ENCODE assay signal across 10 cellular contexts in the genomic region with DNA sequence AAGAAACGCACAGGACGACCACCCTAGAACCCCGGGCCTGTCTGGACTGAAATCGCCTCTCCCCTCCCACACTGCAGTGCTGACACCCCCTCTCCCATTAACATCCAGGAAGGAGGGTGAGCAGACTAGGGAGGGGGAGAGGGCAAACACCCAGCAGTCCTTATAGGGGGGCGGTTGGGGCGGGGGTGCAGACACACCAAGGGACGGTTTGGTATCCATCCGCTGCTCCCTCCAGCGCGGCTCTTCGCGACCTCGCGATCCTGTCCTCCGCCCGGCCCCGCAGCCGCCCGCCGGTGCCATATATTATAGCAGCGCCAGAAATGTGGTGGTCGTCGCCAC. TPM values are rescaled to one million over a fixed set of nuclear protein-coding genes. Genes with fewer than 3 reads are reported as not detected.
DNase-seq lines count a peak whose midpoint lies in the region; ATAC-seq, FAIRE-seq and TF ChIP-seq lines count a peak whose summit lies in the region.
"Had no signal": no experiment of that assay in that cellular context is flagged by ENCODE, and none has a peak within 500 bp of the region (broad histone marks: within the 10 kb centered on the region; RNA-seq: fewer than 3 reads in every experiment).

No MANE protein-coding gene starts in this region.

- H3K36me3 ChIP-seq in bronchial epithelial cell (ENCODE audit: control insufficient read depth, insufficient read depth, low read length) (no peaks in the 10 kb centered on the region), lower lobe of right lung (no peaks in the 10 kb centered on the region), tibial nerve (no peaks in the 10 kb centered on the region)

- TF ChIP-seq CTCF in bronchial epithelial cell (IDR thresholded peaks at IDR 0.05; ENCODE audit: insufficient read depth, low read length, severe bottlenecking) (no peak), lower lobe of right lung (IDR thresholded peaks at IDR 0.05) (no peak), tibial nerve (IDR thresholded peaks at IDR 0.05) (no peak)

- H3K36me3 Mint-ChIP-seq in activated CD4-positive, alpha-beta T cell treated with anti-CD3 and anti-CD28 coated beads, Interleukin-2, amount 10 ng/mL, durations not matched to agents 7 days and 5 days (ENCODE audit: low read depth): no peaks in the 10 kb centered on the region

- POLR2A ChIA-PET in activated CD4-positive, alpha-beta T cell treated with anti-CD3 and anti-CD28 coated beads, Interleukin-2, amount 10 ng/mL, durations not matched to agents 7 days and 5 days (lab: Charles Lee): no interaction called here

- WGBS in tibial nerve, 2 donors: 4 to 55% methylated on average over 4 to 8 of the region's 23 CpGs

- no peak for DNase-seq in activated CD4-positive, alpha-beta T cell treated with anti-CD3 and anti-CD28 coated beads, Interleukin-2, amount 10 ng/mL, durations not matched to agents 7 days and 5 days
- no peak for DNase-seq in activated CD4-positive, alpha-beta T cell treated with anti-CD3 and anti-CD28 coated beads for 1 hour
- DNase-seq in bronchial epithelial cell (ENCODE audit: low read depth): no peak
- no peak for DNase-seq in lower lobe of right lung
- DNase-seq in tibial nerve (ENCODE audit: low spot score in 2 of 2): no peak
- DNase-seq in NCI-H748 treated with DMSO at 0.1 percent for 48 hours (lab: John Stamatoyannopoulos, UW): no peak
- DNase-seq in dedifferentiated amniotic fluid mesenchymal stem cell (ENCODE audit: extremely low spot score): no peak

- no peaks in the 10 kb centered on the region for H3K9me3 Mint-ChIP-seq in activated CD4-positive, alpha-beta T cell treated with anti-CD3 and anti-CD28 coated beads, Interleukin-2, amount 10 ng/mL, durations not matched to agents 7 days and 5 days

- H3K27ac Mint-ChIP-seq in activated CD4-positive, alpha-beta T cell treated with anti-CD3 and anti-CD28 coated beads, Interleukin-2, amount 10 ng/mL, durations not matched to agents 7 days and 5 days: peak overlapping the region; percentile 85

- H3K9me3 ChIP-seq in lower lobe of right lung (no peaks in the 10 kb centered on the region), tibial nerve (no peaks in the 10 kb centered on the region)

- no peaks in the 10 kb centered on the region for H3K27me3 ChIP-seq in bronchial epithelial cell (ENCODE audit: control insufficient read depth, insufficient read depth, low read length)
- no peaks in the 10 kb centered on the region for H3K27me3 ChIP-seq in lower lobe of right lung (ENCODE audit: low read depth)
- peaks cover 0 to 5% of the 10 kb centered on the region in 2 donors for H3K27me3 ChIP-seq in tibial nerve
- H3K27me3 ChIP-seq: BLaER1 treated with 17β-estradiol and CSF1 and Interleukin-3, amounts not matched to agents 10 nM and 100 nM had no signal

- peaks cover 14% of the 10 kb centered on the region for H3K4me1 Mint-ChIP-seq in activated CD4-positive, alpha-beta T cell treated with anti-CD3 and anti-CD28 coated beads, Interleukin-2, amount 10 ng/mL, durations not matched to agents 7 days and 5 days

- H3K4me3 ChIP-seq in bronchial epithelial cell (ENCODE audit: low read depth, low read length) (peak overlapping the region; percentile 36), lower lobe of right lung (peak overlapping the region; percentile 61), tibial nerve (peak overlapping the region; percentile 50 to 76 (median 62))
- H3K4me3 ChIP-seq: BLaER1 treated with 17β-estradiol and CSF1 and Interleukin-3, amounts not matched to agents 10 nM and 100 nM had no signal

- ATAC-seq in lower lobe of right lung: peak; percentile 15 to 30
- ATAC-seq in GM19463 (IDR thresholded peaks at IDR 0.05; ENCODE audit: unreplicated experiment): no peak

- TF ChIP-seq EP300 in tibial nerve (IDR thresholded peaks at IDR 0.05): no peak

- H3K27ac ChIP-seq in lower lobe of right lung (peak overlapping the region; percentile 46), tibial nerve (peak overlapping the region; percentile 66 to 87 (median 80))
- H3K27ac ChIP-seq: BLaER1 treated with 17β-estradiol and CSF1 and Interleukin-3, amounts not matched to agents 10 nM and 100 nM had no signal

- CTCF ChIA-PET in activated CD4-positive, alpha-beta T cell treated with anti-CD3 and anti-CD28 coated beads, Interleukin-2, amount 10 ng/mL, durations not matched to agents 7 days and 5 days (lab: Charles Lee): interaction anchor here (0.6 to 0.9 kb wide), 2 partner anchors 14 to 33 kb away, joined by 3 read pairs; no protein-coding TSS in a partner anchor

- FAIRE-seq in bronchial epithelial cell (lab: Jason Lieb, UNC): no peak
- FAIRE-seq: TTC549 had no signal

- H3K27me3 Mint-ChIP-seq in activated CD4-positive, alpha-beta T cell treated with anti-CD3 and anti-CD28 coated beads, Interleukin-2, amount 10 ng/mL, durations not matched to agents 7 days and 5 days: no peaks in the 10 kb centered on the region

- intact Hi-C loops in lower lobe of right lung (cut with DNase I): no loop called here

- H3K4me3 Mint-ChIP-seq in activated CD4-positive, alpha-beta T cell treated with anti-CD3 and anti-CD28 coated beads, Interleukin-2, amount 10 ng/mL, durations not matched to agents 7 days and 5 days: peak overlapping the region; percentile 81

- TF ChIP-seq POLR2A in tibial nerve (IDR thresholded peaks at IDR 0.05): no peak

- no peaks in the 10 kb centered on the region for H3K4me1 ChIP-seq in lower lobe of right lung
- no peaks in the 10 kb centered on the region for H3K4me1 ChIP-seq in tibial nerve
- H3K4me1 ChIP-seq: BLaER1 treated with 17β-estradiol and CSF1 and Interleukin-3, amounts not matched to agents 10 nM and 100 nM had no signal

RNA-seq across cellular contexts. Expression of gene GPRASP1, which starts 0.4 kb away (rescaled TPM):
- total RNA-seq in activated CD4-positive, alpha-beta T cell treated with anti-CD3 and anti-CD28 coated beads, Interleukin-2, amount 10 ng/mL, durations not matched to agents 7 days and 5 days: 1 to 10 TPM; 1.5 to 1.6 TPM
- total RNA-seq in bronchial epithelial cell (0.53 and 1.2 TPM in 2 replicates), lower lobe of right lung (5.0 TPM), tibial nerve (10 to 100 TPM; 10.5 to 21.2 (median 15.7) TPM)

RNA-seq across cellular contexts. Expression of gene ARMCX5, which starts 51.6 kb away (rescaled TPM):
- total RNA-seq in activated CD4-positive, alpha-beta T cell treated with anti-CD3 and anti-CD28 coated beads, Interleukin-2, amount 10 ng/mL, durations not matched to agents 7 days and 5 days: 1 to 10 TPM; 4.7 to 5.7 TPM
- total RNA-seq in bronchial epithelial cell (17.4 and 20.2 TPM in 2 replicates), lower lobe of right lung (11.3 TPM), tibial nerve (10 to 100 TPM in 2 of 4 donors, 1 to 10 TPM in 2; 3.6 to 21.2 (median 12.1) TPM)
